8 cellular contexts compared by ENCODE assay signal in the genomic region with DNA sequence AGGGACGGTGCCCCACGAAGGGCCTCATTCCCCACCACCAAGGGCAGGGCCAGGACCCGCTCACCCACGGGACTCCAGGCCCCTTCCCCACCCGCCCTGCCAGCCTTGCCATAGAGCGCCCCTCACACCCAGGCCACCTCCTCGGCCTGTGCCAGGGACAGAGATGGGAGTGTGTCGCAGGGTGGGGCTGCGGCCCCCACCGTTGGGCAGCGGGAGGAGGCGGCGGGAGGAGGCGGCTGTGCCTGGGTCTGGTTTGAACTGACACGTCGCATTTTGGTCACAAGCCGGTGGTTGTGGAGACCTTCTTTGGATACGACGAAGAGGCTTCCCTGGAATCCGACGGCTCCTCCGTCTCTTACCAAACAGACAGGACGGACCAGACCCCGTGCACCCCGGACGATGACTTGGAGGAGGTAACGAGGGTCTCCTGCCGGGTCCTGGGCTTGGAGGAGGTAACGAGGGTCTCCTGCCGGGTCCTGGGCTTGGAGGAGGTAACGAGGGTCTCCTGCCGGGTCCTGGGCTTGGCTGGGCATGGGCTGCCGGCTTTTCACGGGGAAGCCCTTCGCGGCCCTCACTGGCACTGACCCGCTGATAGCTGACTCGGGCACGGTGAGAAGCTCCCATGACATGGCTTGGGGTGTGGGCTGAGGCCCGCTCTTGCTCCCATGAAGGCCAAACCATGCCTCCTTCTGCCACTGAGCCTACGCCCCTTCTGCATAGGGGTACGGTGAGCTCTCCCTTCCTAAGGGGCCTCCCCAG.
"Had no signal": no experiment of that assay in that cellular context is flagged by ENCODE, and none has a peak within 500 bp of the region (broad histone marks: within the 10 kb centered on the region; RNA-seq: fewer than 3 reads in every experiment).

No MANE protein-coding gene starts in this region.

- H3K4me3 ChIP-seq: esophagus muscularis mucosa, ovary had no signal

- H3K36me3 ChIP-seq: ovary had no signal

- H3K4me1 Mint-ChIP-seq: activated naive CD4-positive, alpha-beta T cell treated with anti-CD3 and anti-CD28 coated beads, Interleukin-2, amount 10 ng/mL, durations not matched to agents 7 days and 5 days had no signal

- H3K36me3 Mint-ChIP-seq: activated naive CD4-positive, alpha-beta T cell treated with anti-CD3 and anti-CD28 coated beads, Interleukin-2, amount 10 ng/mL, durations not matched to agents 7 days and 5 days had no signal

- H3K27me3 ChIP-seq: ovary had no signal

- H3K9me3 ChIP-seq: esophagus muscularis mucosa, ovary had no signal

- H3K4me3 Mint-ChIP-seq: activated naive CD4-positive, alpha-beta T cell treated with anti-CD3 and anti-CD28 coated beads, Interleukin-2, amount 10 ng/mL, durations not matched to agents 7 days and 5 days had no signal

- H3K27ac Mint-ChIP-seq: activated naive CD4-positive, alpha-beta T cell treated with anti-CD3 and anti-CD28 coated beads, Interleukin-2, amount 10 ng/mL, durations not matched to agents 7 days and 5 days had no signal

- H3K9me3 Mint-ChIP-seq: activated naive CD4-positive, alpha-beta T cell treated with anti-CD3 and anti-CD28 coated beads, Interleukin-2, amount 10 ng/mL, durations not matched to agents 7 days and 5 days had no signal

- H3K27ac ChIP-seq: esophagus muscularis mucosa, ovary had no signal

- DNase-seq: activated CD4-positive, alpha-beta T cell treated with anti-CD3 and anti-CD28 coated beads, Interleukin-2, amount 50 U/mL, for 4 hours; activated naive CD4-positive, alpha-beta T cell treated with anti-CD3 and anti-CD28 coated beads, Interleukin-2, amount 10 ng/mL, durations not matched to agents 7 days and 5 days; activated T-cell treated with anti-CD3 and anti-CD28 coated beads for 4 hours; hippocampal formation; midbrain; T-helper 2 cell had no signal
